Comparison of ENCODE assay signal across 8 cellular contexts in genomic region chr6:32255212-32256153, GRCh38. TPM values are rescaled to one million over a fixed set of nuclear protein-coding genes. Genes with fewer than 3 reads are reported as not detected.
DNase-seq lines count a peak whose midpoint lies in the region; ATAC-seq, FAIRE-seq and TF ChIP-seq lines count a peak whose summit lies in the region.

No MANE protein-coding gene starts in this region.

- DNase-seq in GM04503 (ENCODE audit: low read depth) (peak; percentile 51), HPDE6-E6E7 (ENCODE audit: extremely low spot score) (peak; percentile 83), bronchial epithelial cell (ENCODE audit: low read depth) (peak; percentile 86), iPS-NIHi7 (ENCODE audit: extremely low spot score) (peak; percentile 88), smooth muscle cell of the brain vasculature (ENCODE audit: low read depth, low spot score) (peak; percentile 77), NCI-H1105 (lab: John Stamatoyannopoulos, UW) (no peak)

- no peak for ATAC-seq in HG03159 (IDR thresholded peaks at IDR 0.05; ENCODE audit: unreplicated experiment)

- TF ChIP-seq CTCF in WI38 (IDR thresholded peaks at IDR 0.05; ENCODE audit: low read depth, low read length): 0 out of 2 replicates have a peak, but pooled peaks have one; percentile 28
- TF ChIP-seq CTCF in bronchial epithelial cell (IDR thresholded peaks at IDR 0.05; ENCODE audit: insufficient read depth, low read length, severe bottlenecking): peak; percentile 94

- FAIRE-seq in bronchial epithelial cell (lab: Jason Lieb, UNC): no peak

- H3K4me3 ChIP-seq in WI38 (ENCODE audit: low read depth, low read length): peak overlapping the region; percentile 44
- peak overlapping the region; percentile 28 for H3K4me3 ChIP-seq in bronchial epithelial cell (ENCODE audit: low read depth, low read length)

- no peaks in the 10 kb centered on the region for H3K27me3 ChIP-seq in bronchial epithelial cell (ENCODE audit: control insufficient read depth, insufficient read depth, low read length)

- H3K36me3 ChIP-seq in bronchial epithelial cell (ENCODE audit: control insufficient read depth, insufficient read depth, low read length): no peaks in the 10 kb centered on the region

RNA-seq across cellular contexts. Expression of gene NOTCH4, which starts 31.6 kb away (rescaled TPM):
- total RNA-seq in bronchial epithelial cell: 0.26 and 0.38 TPM in 2 replicates
